1 cellular context compared by ENCODE assay signal in genomic region chr6:70666726-70667125, GRCh38.
TF ChIP-seq lines count a peak whose summit lies in the region.

No MANE protein-coding gene starts in this region.

TF ChIP-seq in SK-N-SH, 30 proteins besides CTCF, POLR2A, EP300 and RAD21 (continued from another document):
- TF ChIP-seq REST (IDR thresholded peaks at IDR 0.05; ENCODE audit: low read depth, low read length) (no peak), MAX (IDR thresholded peaks at IDR 0.05; ENCODE audit: low read depth) (no peak), RXRA (IDR thresholded peaks at IDR 0.05; ENCODE audit: borderline replicate concordance, low read depth) (no peak), POLR2AphosphoS5 (IDR thresholded peaks at IDR 0.05; ENCODE audit: low read depth, low read length) (no peak), JUND (IDR thresholded peaks at IDR 0.05) (no peak), IRF3 (IDR thresholded peaks at IDR 0.05; ENCODE audit: low read depth, low read length) (no peak), RFX5 (IDR thresholded peaks at IDR 0.05; ENCODE audit: low read length) (no peak), GATA2 (CRISPR knock-in tag; IDR thresholded peaks at IDR 0.05) (no peak)
